Comparison of ENCODE assay signal across 27 cellular contexts in genomic region chr2:127216593-127216992, GRCh38. TPM values are rescaled to one million over a fixed set of nuclear protein-coding genes. Genes with fewer than 3 reads are reported as not detected.
"Had no signal": no experiment of that assay in that cellular context is flagged by ENCODE, and none has a peak within 500 bp of the region (broad histone marks: within the 10 kb centered on the region; RNA-seq: fewer than 3 reads in every experiment).

No MANE protein-coding gene starts in this region.

- H2AFZ ChIP-seq: neural progenitor cell had no signal

- H3K9me3 ChIP-seq: body of pancreas, mucosa of descending colon, SK-N-SH, testis had no signal

- H3K36me3 Mint-ChIP-seq: neural progenitor cell had no signal

- H3K9me2 ChIP-seq: SK-N-SH had no signal

- DNase-seq: activated CD4-positive, alpha-beta T cell treated with anti-CD3 and anti-CD28 coated beads, Interleukin-2, amount 50 U/mL, for 4 hours; activated CD8-positive, alpha-beta memory T cell treated with anti-CD3 and anti-CD28 coated beads for 24 hours; activated CD8-positive, alpha-beta memory T cell treated with anti-CD3 and anti-CD28 coated beads, Interleukin-2, amount 50 U/mL, for 4 hours; activated effector memory CD4-positive, alpha-beta T cell treated with Interleukin-2 at 50 U/mL for 16 hours; activated naive CD4-positive, alpha-beta T cell treated with anti-CD3 and anti-CD28 coated beads, Interleukin-2, amount 10 ng/mL, durations not matched to agents 7 days and 5 days; activated T-cell treated with anti-CD3 and anti-CD28 coated beads, Interleukin-2, amount 50 U/mL, for 24 hours; anterior cingulate cortex; body of pancreas; effector memory CD8-positive, alpha-beta T cell; heart left ventricle; islet precursor cell; left colon; mesenchymal stem cell; mucosa of descending colon; SK-N-SH; stimulated activated CD4-positive, alpha-beta T cell treated with anti-CD3 and anti-CD28 coated beads, Interleukin-15, amount 100 ng/mL, for 24 hours; stimulated activated naive B cell treated with anti-CD40 and anti-IgM and Interleukin-4, amounts not matched to agents 10 μg/mL and 1 μg/mL and 100 μg/mL, for 72 hours; testis had no signal

- H3K36me3 ChIP-seq: heart left ventricle, neural progenitor cell had no signal

- FAIRE-seq: endothelial cell of umbilical vein had no signal

- ATAC-seq: body of pancreas; effector memory CD8-positive, alpha-beta T cell; heart left ventricle; left colon; mucosa of descending colon; sciatic nerve; stimulated activated naive B cell treated with anti-CD40 and anti-IgM and Interleukin-4, amounts not matched to agents 10 μg/mL and 1 μg/mL and 100 μg/mL, for 72 hours; WTC11 had no signal

- H3K4me2 ChIP-seq: neural progenitor cell, SK-N-SH, smooth muscle cell had no signal

- H3K4me3 ChIP-seq: body of pancreas, heart left ventricle, mucosa of descending colon, neural progenitor cell, smooth muscle cell, testis had no signal

- H3K27ac Mint-ChIP-seq: activated naive CD4-positive, alpha-beta T cell treated with anti-CD3 and anti-CD28 coated beads, Interleukin-2, amount 10 ng/mL, durations not matched to agents 7 days and 5 days; activated T-cell treated with anti-CD3 and anti-CD28 coated beads, Interleukin-2, amount 50 U/mL, for 24 hours; effector memory CD8-positive, alpha-beta T cell; neural progenitor cell; stimulated activated naive B cell treated with anti-CD40 and anti-IgM and Interleukin-4, amounts not matched to agents 10 μg/mL and 1 μg/mL and 100 μg/mL, for 72 hours; type B pancreatic cell; WTC11 had no signal

- H3K27me3 ChIP-seq: testis had no signal

- H3K9me3 Mint-ChIP-seq: activated naive CD4-positive, alpha-beta T cell treated with anti-CD3 and anti-CD28 coated beads, Interleukin-2, amount 10 ng/mL, durations not matched to agents 7 days and 5 days; effector memory CD8-positive, alpha-beta T cell had no signal

- H3K4me3 Mint-ChIP-seq: activated naive CD4-positive, alpha-beta T cell treated with anti-CD3 and anti-CD28 coated beads, Interleukin-2, amount 10 ng/mL, durations not matched to agents 7 days and 5 days; activated T-cell treated with anti-CD3 and anti-CD28 coated beads, Interleukin-2, amount 50 U/mL, for 24 hours; effector memory CD8-positive, alpha-beta T cell; stimulated activated naive B cell treated with anti-CD40 and anti-IgM and Interleukin-4, amounts not matched to agents 10 μg/mL and 1 μg/mL and 100 μg/mL, for 72 hours; WTC11 had no signal

- H3K9ac ChIP-seq: neural progenitor cell, SK-N-SH had no signal

- H3K27ac ChIP-seq: body of pancreas, heart left ventricle, neural progenitor cell, testis had no signal

RNA-seq across cellular contexts. Expression of gene CYP27C1, which starts 3.5 kb away (rescaled TPM):
- total RNA-seq: cardiac septum; dermis microvascular lymphatic vessel endothelial cell; endothelial cell of umbilical vein; T-helper 2 cell treated with Interferon-gamma antibody and Interleukin-4, amounts not matched to agents 100 ng/mL and 5 ng/mL, for 36 hours had no signal
- polyA plus RNA-seq: endothelial cell of umbilical vein, SK-N-SH had no signal
